8 cellular contexts compared by ENCODE assay signal in the genomic region with DNA sequence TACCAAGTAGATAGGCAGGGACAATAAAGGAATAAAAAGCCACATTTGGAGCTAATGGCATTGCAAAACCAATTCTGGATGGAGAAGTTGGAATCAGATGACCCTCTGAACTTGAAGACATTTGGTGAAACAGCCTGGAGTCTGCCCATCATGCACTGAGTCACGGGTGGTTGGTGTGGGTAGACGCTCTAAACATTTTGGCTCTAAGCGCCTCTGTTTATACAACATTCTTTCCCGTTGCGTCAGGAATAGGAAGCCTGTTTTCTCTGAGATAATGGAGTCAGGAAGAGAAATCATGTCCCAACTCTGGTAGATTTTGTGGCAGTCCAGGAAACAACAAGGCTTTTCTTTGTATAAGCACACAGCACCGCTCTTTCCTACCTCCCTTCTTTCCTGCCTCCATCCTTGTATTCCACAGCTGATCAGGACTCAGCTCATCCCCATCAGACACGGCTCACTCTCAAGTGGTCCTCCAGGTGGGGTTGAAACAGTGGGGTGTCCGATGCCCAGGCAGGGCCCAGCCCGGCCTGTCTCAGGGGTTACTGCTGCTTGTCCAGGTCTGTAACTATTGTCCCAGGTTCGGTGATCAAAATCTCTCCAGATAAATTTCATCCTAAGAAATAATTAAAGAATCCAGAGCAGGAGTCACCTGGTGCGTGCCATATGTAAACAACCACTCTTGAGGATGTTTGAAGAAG. TPM values are rescaled to one million over a fixed set of nuclear protein-coding genes. Genes with fewer than 3 reads are reported as not detected.
DNase-seq lines count a peak whose midpoint lies in the region; ATAC-seq and TF ChIP-seq lines count a peak whose summit lies in the region.

No MANE protein-coding gene starts in this region.

- H2AFZ ChIP-seq in OCI-LY7 (ENCODE audit: low read length): no peak overlapping the region

- no peak for TF ChIP-seq CTCF in dorsolateral prefrontal cortex (IDR thresholded peaks at IDR 0.05 in 54 of 56, conservative IDR thresholded peaks at IDR 0.05 in 2 of 56; ENCODE audit: low read depth in 1 of 56, partially characterized antibody in 56 of 56)
- no peak for TF ChIP-seq CTCF in OCI-LY7 (conservative IDR thresholded peaks at IDR 0.05; ENCODE audit: low read length)

- no peak overlapping the region for H3K4me2 ChIP-seq in OCI-LY7 (ENCODE audit: low read length)

- no peak for ATAC-seq in GM18909 (IDR thresholded peaks at IDR 0.05; ENCODE audit: poor library complexity, unreplicated experiment)

- intact Hi-C loops in dorsolateral prefrontal cortex (cut with DNase I): loop anchor here in 1 of 2 donors (5.0 kb wide), 1 partner anchor 36 kb away; no protein-coding TSS in a partner anchor
- intact Hi-C loops in OCI-LY7 (cut with micrococcal nuclease; ENCODE audit: unreplicated experiment): no loop called here

- H3K79me2 ChIP-seq in OCI-LY7 (ENCODE audit: insufficient read depth, low read depth, low read length): no peaks in the 10 kb centered on the region

- H3K27me3 ChIP-seq in dorsolateral prefrontal cortex: no peaks in the 10 kb centered on the region

- H3K9me3 ChIP-seq in OCI-LY7 (ENCODE audit: low read length): no peaks in the 10 kb centered on the region

- peak overlapping the region; percentile 29 to 91 (median 81) for H3K27ac ChIP-seq in dorsolateral prefrontal cortex
- peak overlapping the region; percentile 48 for H3K27ac ChIP-seq in urinary bladder (ENCODE audit: low read depth)
- H3K27ac ChIP-seq in OCI-LY7 (ENCODE audit: low read depth, low read length, poor library complexity, severe bottlenecking): no peak overlapping the region

- CTCF ChIA-PET in OCI-LY7 (lab: Charles Lee; ENCODE audit: unreplicated experiment): no interaction called here

- no peaks in the 10 kb centered on the region for H3K9me2 ChIP-seq in OCI-LY7 (ENCODE audit: insufficient read depth, low read length)

- BruUV-seq in OCI-LY7 (replicated peaks; lab: Mats Ljungman, UMichigan): no TSS peak

- H3K4me1 ChIP-seq in urinary bladder (ENCODE audit: insufficient read depth) (no peaks in the 10 kb centered on the region), OCI-LY7 (ENCODE audit: insufficient read depth, low read length, poor library complexity, severe bottlenecking) (no peaks in the 10 kb centered on the region)

- POLR2A ChIA-PET in OCI-LY7 (lab: Charles Lee): interaction anchor here (1.1 to 1.5 kb wide), 2 partner anchors 9 to 10 kb away, joined by 3 to 5 read pairs; no protein-coding TSS in a partner anchor

- H3K4me3 ChIP-seq in dorsolateral prefrontal cortex (peak overlapping the region in 16 of 59 donors; percentile 1 to 43 (median 10)), urinary bladder (ENCODE audit: low read depth, low read length) (no peak overlapping the region), OCI-LY7 (ENCODE audit: low read depth, low read length, poor library complexity, severe bottlenecking) (no peak overlapping the region)

- H3K36me3 ChIP-seq in urinary bladder (ENCODE audit: insufficient read depth) (no peaks in the 10 kb centered on the region), OCI-LY7 (ENCODE audit: insufficient read depth, low read length) (no peaks in the 10 kb centered on the region)

- 54% methylated on average over 11 of the region's 11 CpGs for WGBS in urinary bladder

- no peaks in the 10 kb centered on the region for H4K20me1 ChIP-seq in OCI-LY7 (ENCODE audit: insufficient read depth, low read length)

- DNase-seq in NCI-H345 (lab: John Stamatoyannopoulos, UW) (peak; percentile 7), NCI-H345 treated with DMSO at 0.1 percent for 48 hours (lab: John Stamatoyannopoulos, UW; ENCODE audit: unreplicated experiment) (no peak), dorsolateral prefrontal cortex (no peak), medulla oblongata (ENCODE audit: extremely low spot score) (peak; percentile 76), SIG-M5 treated with dmso at 0.1 percent for 504 hours (lab: John Stamatoyannopoulos, UW; ENCODE audit: unreplicated experiment) (no peak), OCI-LY7 (ENCODE audit: low spot score) (no peak)

RNA-seq across cellular contexts. Expression of a gene that starts 12.1 kb away (rescaled TPM):
- 10 to 100 TPM in 10 of 120 experiments, 1 to 10 TPM in 110; 1.7 to 13.4 (median 7.1) TPM for total RNA-seq in dorsolateral prefrontal cortex
- 6.0 TPM for total RNA-seq in urinary bladder
- 0.37 TPM for polyA plus RNA-seq in urinary bladder
- total RNA-seq in OCI-LY7 (2014; rRNA removed; shearing (Covaris generic)): 0.41 TPM in 1 of 2 replicates, not detected in the other
- total RNA-seq in OCI-LY7 (2022): 0.30 and 0.33 TPM in 2 replicates

RNA-seq across cellular contexts. Expression of a gene that starts 28.5 kb away (rescaled TPM):
- total RNA-seq in dorsolateral prefrontal cortex: 100 to 1,000 TPM in 27 of 120 experiments, 10 to 100 TPM in 93; 66.5 to 123 (median 91.5) TPM
- 34.7 TPM for total RNA-seq in urinary bladder
- 67.0 TPM for polyA plus RNA-seq in urinary bladder
- 0.69 and 1.6 TPM in 2 replicates for total RNA-seq in OCI-LY7 (2014; rRNA removed; shearing (Covaris generic))
- total RNA-seq in OCI-LY7 (2022): 1.5 and 1.9 TPM in 2 replicates

Comparison
In these comparisons a context has a peak if more than half of its experiments do, and no peak if none do; other contexts are left out.
1. DNase-seq: peak in NCI-H345 (single experiment) and medulla oblongata (single experiment); none in NCI-H345 treated with DMSO at 0.1 percent for 48 hours (single experiment), dorsolateral prefrontal cortex (0 of 10), SIG-M5 treated with dmso at 0.1 percent for 504 hours (single experiment) and OCI-LY7 (single experiment).
2. RNA of a gene that starts 28.5 kb away (total RNA-seq): 66.5 to 123 TPM in dorsolateral prefrontal cortex and 34.7 TPM in urinary bladder (single experiment); 0.69 to 1.9 TPM in OCI-LY7; every median in the first group is over 10 times any median in the second.